ENCODE assay signal across 8 cellular contexts in genomic region chr3:15364078-15364477, GRCh38. TPM values are rescaled to one million over a fixed set of nuclear protein-coding genes. Genes with fewer than 3 reads are reported as not detected.
DNase-seq lines count a peak whose midpoint lies in the region; ATAC-seq and TF ChIP-seq lines count a peak whose summit lies in the region.
"Not testable (repeated sequence)": the region's sequence is repeated elsewhere in the genome, so short reads cannot be mapped to it uniquely, and the experiment has no call there.

No MANE protein-coding gene starts in this region.

- H3K4me3 ChIP-seq in mammary epithelial cell (replicated peaks in 1 of 3; ENCODE audit: insufficient read depth in 1 of 3, low read depth in 2 of 3, low read length in 3 of 3); right cardiac atrium (ENCODE audit: low read length); mucosa of descending colon: not testable (repeated sequence)

- not testable (repeated sequence) for H3K9me3 Mint-ChIP-seq in Calu3 (ENCODE audit: low read depth, unreplicated experiment); HFFc6; T-helper 2 cell treated with Interferon-gamma antibody and Interleukin-4, amounts not matched to agents 5 μg/mL and 100 μg/mL, for 36 hours; stimulated activated memory B cell treated with anti-CD40 and anti-IgM and Interleukin-4, amounts not matched to agents 10 μg/mL and 1 μg/mL and 100 μg/mL, for 72 hours

- in situ Hi-C loops in mammary epithelial cell (cut with MboI; ENCODE audit: low sequenced_read_pairs in 2 of 2): not testable (repeated sequence)

- H3K27me3 Mint-ChIP-seq in Calu3 (ENCODE audit: unreplicated experiment); HFFc6 (ENCODE audit: insufficient read depth); T-helper 2 cell treated with Interferon-gamma antibody and Interleukin-4, amounts not matched to agents 5 μg/mL and 100 μg/mL, for 36 hours (ENCODE audit: low read depth); stimulated activated memory B cell treated with anti-CD40 and anti-IgM and Interleukin-4, amounts not matched to agents 10 μg/mL and 1 μg/mL and 100 μg/mL, for 72 hours: not testable (repeated sequence)

- H3K36me3 Mint-ChIP-seq in Calu3 (ENCODE audit: insufficient read depth, unreplicated experiment); HFFc6 (ENCODE audit: low read depth); T-helper 2 cell treated with Interferon-gamma antibody and Interleukin-4, amounts not matched to agents 5 μg/mL and 100 μg/mL, for 36 hours (ENCODE audit: low read depth); stimulated activated memory B cell treated with anti-CD40 and anti-IgM and Interleukin-4, amounts not matched to agents 10 μg/mL and 1 μg/mL and 100 μg/mL, for 72 hours: not testable (repeated sequence)

- H3K9ac ChIP-seq in mammary epithelial cell (ENCODE audit: insufficient read depth, low read length): not testable (repeated sequence)

- not testable (repeated sequence) for H4K20me1 ChIP-seq in mammary epithelial cell (ENCODE audit: insufficient read depth, low read length)

- H3K4me2 ChIP-seq in mammary epithelial cell (ENCODE audit: insufficient read depth, low read depth, low read length): not testable (repeated sequence)

- peaks cover 35% of the 10 kb centered on the region for H3K4me1 ChIP-seq in mammary epithelial cell (ENCODE audit: insufficient read depth, low read length)
- not testable (repeated sequence) for H3K4me1 ChIP-seq in right cardiac atrium (ENCODE audit: control insufficient read depth, insufficient read depth, low read length); mucosa of descending colon (ENCODE audit: low read depth)

- H3K79me2 ChIP-seq in mammary epithelial cell (ENCODE audit: insufficient read depth, low read length): not testable (repeated sequence)

- not testable (repeated sequence) for TF ChIP-seq CTCF in Calu3 (IDR thresholded peaks at IDR 0.05; ENCODE audit: unreplicated experiment); HFFc6 (IDR thresholded peaks at IDR 0.05); mammary epithelial cell (conservative IDR thresholded peaks at IDR 0.05 in 1 of 2, IDR thresholded peaks at IDR 0.05 in 1 of 2; ENCODE audit: extremely low read depth in 1 of 2, insufficient read depth in 1 of 2, low read depth in 1 of 2, low read length in 2 of 2); mucosa of descending colon (IDR thresholded peaks at IDR 0.05)

- 22% methylated on average over 5 of the region's 6 CpGs for WGBS in mammary epithelial cell (ENCODE audit: low coverage, missing lambda C conversion rate)
- WGBS in right cardiac atrium: 32% methylated on average over 6 of the region's 6 CpGs

- peak; percentile 34 for DNase-seq in Calu3
- peak; percentile 21 for DNase-seq in HFFc6
- peak; percentile 33 to 70 for DNase-seq in NCI-H524 (lab: John Stamatoyannopoulos, UW)
- DNase-seq in T-helper 2 cell treated with Interferon-gamma antibody and Interleukin-4, amounts not matched to agents 5 μg/mL and 100 μg/mL, for 36 hours (ENCODE audit: low spot score): not testable (repeated sequence)
- DNase-seq in mammary epithelial cell: peak; percentile 58
- peak in 2 of 3 donors; percentile 26 to 52 for DNase-seq in right cardiac atrium
- DNase-seq in mucosa of descending colon: peak in 2 of 3 donors; percentile 50 to 83

- H3K4me1 Mint-ChIP-seq in Calu3 (ENCODE audit: low read depth, unreplicated experiment): peaks cover 52% of the 10 kb centered on the region
- H3K4me1 Mint-ChIP-seq in HFFc6 (ENCODE audit: low read depth): peaks cover 51% of the 10 kb centered on the region
- H3K4me1 Mint-ChIP-seq in T-helper 2 cell treated with Interferon-gamma antibody and Interleukin-4, amounts not matched to agents 5 μg/mL and 100 μg/mL, for 36 hours (ENCODE audit: low read depth): peaks cover 40% of the 10 kb centered on the region
- peaks cover 57% of the 10 kb centered on the region for H3K4me1 Mint-ChIP-seq in stimulated activated memory B cell treated with anti-CD40 and anti-IgM and Interleukin-4, amounts not matched to agents 10 μg/mL and 1 μg/mL and 100 μg/mL, for 72 hours

- not testable (repeated sequence) for H3K4me3 Mint-ChIP-seq in Calu3 (ENCODE audit: low read depth, unreplicated experiment); HFFc6; T-helper 2 cell treated with Interferon-gamma antibody and Interleukin-4, amounts not matched to agents 5 μg/mL and 100 μg/mL, for 36 hours; stimulated activated memory B cell treated with anti-CD40 and anti-IgM and Interleukin-4, amounts not matched to agents 10 μg/mL and 1 μg/mL and 100 μg/mL, for 72 hours

- H3K9me3 ChIP-seq in mammary epithelial cell (replicated peaks; ENCODE audit: insufficient read depth, low read length); right cardiac atrium (ENCODE audit: control insufficient read depth, low read length); mucosa of descending colon: not testable (repeated sequence)

- not testable (repeated sequence) for BruUV-seq in Calu3 (replicated peaks; lab: Mats Ljungman, UMichigan); mammary epithelial cell (replicated peaks; lab: Mats Ljungman, UMichigan)

- H3K27ac ChIP-seq in mammary epithelial cell (ENCODE audit: insufficient read depth, low read depth, low read length); right cardiac atrium (ENCODE audit: low read length): not testable (repeated sequence)

- not testable (repeated sequence) for H2AFZ ChIP-seq in mammary epithelial cell (ENCODE audit: low read depth, low read length)

- H3K27ac Mint-ChIP-seq in Calu3 (ENCODE audit: unreplicated experiment); HFFc6: not testable (repeated sequence)
- H3K27ac Mint-ChIP-seq in T-helper 2 cell treated with Interferon-gamma antibody and Interleukin-4, amounts not matched to agents 5 μg/mL and 100 μg/mL, for 36 hours: peak overlapping the region; percentile 21
- peak overlapping the region; percentile 30 for H3K27ac Mint-ChIP-seq in stimulated activated memory B cell treated with anti-CD40 and anti-IgM and Interleukin-4, amounts not matched to agents 10 μg/mL and 1 μg/mL and 100 μg/mL, for 72 hours

- not testable (repeated sequence) for ATAC-seq in right cardiac atrium; mucosa of descending colon; stimulated activated memory B cell treated with anti-CD40 and anti-IgM and Interleukin-4, amounts not matched to agents 10 μg/mL and 1 μg/mL and 100 μg/mL, for 72 hours

- intact Hi-C loops in Calu3 (cut with micrococcal nuclease; ENCODE audit: unreplicated experiment); mammary epithelial cell (cut with micrococcal nuclease); right cardiac atrium (cut with DNase I); mucosa of descending colon (cut with DNase I, micrococcal nuclease): not testable (repeated sequence)

- H3K36me3 ChIP-seq in mammary epithelial cell (ENCODE audit: insufficient read depth, low read length); mucosa of descending colon (ENCODE audit: low read depth): not testable (repeated sequence)

- CTCF ChIA-PET in Calu3 (lab: Charles Lee); mammary epithelial cell (lab: Charles Lee; ENCODE audit: low non-redundant PET): not testable (repeated sequence)

- H3K27me3 ChIP-seq in mammary epithelial cell (ENCODE audit: insufficient read depth, low read length); right cardiac atrium (ENCODE audit: control insufficient read depth, insufficient read depth): not testable (repeated sequence)

- dilution Hi-C loops in mammary epithelial cell (cut with HindIII; ENCODE audit: low sequenced_read_pairs): not testable (repeated sequence)

RNA-seq across cellular contexts. Expression of gene SH3BP5, which starts 31.7 kb away (rescaled TPM):
- total RNA-seq in Calu3 (2022) (4.0 and 4.2 TPM in 2 replicates), mammary epithelial cell (10 to 100 TPM; 15.4 to 21.0 TPM), right cardiac atrium (10 to 100 TPM; 13.6 to 26.6 (median 15.7) TPM), mucosa of descending colon (10 to 100 TPM in 2 of 3 donors, 1 to 10 TPM in 1; 5.9 to 20.8 (median 10.9) TPM)
- 10 to 100 TPM; 10.8 to 14.2 (median 11.9) TPM for total RNA-seq in HFFc6 (2021; fragmentation: NEBNext Ultra II Directional; extraction: Animal tissue kit (Norgen Biotek cat#: 25700))
- polyA plus RNA-seq in mammary epithelial cell (20.1 TPM), right cardiac atrium (12.9 TPM)
- 10.6 TPM for polyA minus RNA-seq in mammary epithelial cell
